8 cellular contexts compared by ENCODE assay signal in the genomic region with DNA sequence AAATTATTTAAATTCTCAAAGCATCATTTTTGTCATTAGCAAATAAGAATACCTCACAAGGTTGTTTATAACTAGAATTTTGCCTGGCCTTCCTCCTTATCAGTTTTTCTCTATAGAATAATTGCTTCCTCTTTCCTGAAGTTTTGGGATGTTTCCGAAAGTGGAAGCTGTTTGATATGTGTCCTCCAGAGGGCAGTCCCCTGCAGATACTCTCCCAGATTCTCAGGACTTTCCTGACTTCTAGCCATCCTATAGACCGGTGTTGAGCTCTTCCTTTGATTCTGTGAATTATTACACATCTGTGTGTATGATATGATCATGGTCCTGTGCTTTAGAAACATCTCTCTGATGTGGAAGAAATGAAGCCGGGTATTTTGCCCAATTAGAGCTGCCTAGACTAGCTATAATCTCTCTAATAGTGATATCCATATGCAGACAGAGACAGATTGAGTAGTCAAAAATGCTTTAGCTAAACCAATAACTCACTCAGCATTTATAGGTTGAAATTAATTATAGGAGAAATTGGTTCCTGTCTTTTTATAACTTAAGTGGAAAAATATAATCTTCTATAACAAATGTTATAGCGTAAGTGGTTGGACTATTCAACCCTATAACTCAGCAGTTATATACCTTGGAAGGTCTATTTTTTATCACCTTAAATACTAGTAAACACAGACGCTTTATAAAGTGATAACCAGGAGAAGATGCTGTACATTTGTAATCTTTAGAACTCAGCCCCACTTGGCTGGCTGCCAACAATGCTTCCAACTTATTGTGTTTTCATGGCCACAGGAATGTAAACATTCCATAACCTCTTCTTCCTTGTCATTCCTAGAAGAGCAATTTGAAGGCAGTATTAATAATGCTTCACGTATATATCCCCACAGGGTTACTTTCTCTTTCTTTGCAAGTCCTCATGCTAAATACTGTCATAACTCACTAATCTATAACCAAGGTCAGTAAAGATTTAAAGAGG.
A peak's percentile ranks its signal among the peaks of the same experiment; 100 is the strongest.
DNase-seq lines count a peak whose midpoint lies in the region; ATAC-seq and TF ChIP-seq lines count a peak whose summit lies in the region.

No MANE protein-coding gene starts in this region.

- peaks cover 3% of the 10 kb centered on the region for H3K4me1 Mint-ChIP-seq in T-helper 17 cell

- no peak overlapping the region for H2AFZ ChIP-seq in osteoblast (ENCODE audit: low read length)

- no peaks in the 10 kb centered on the region for H3K36me3 ChIP-seq in osteoblast (ENCODE audit: insufficient read depth, low read length)

- peak; percentile 73 for TF ChIP-seq CTCF in osteoblast (IDR thresholded peaks at IDR 0.05; ENCODE audit: extremely low read depth, low read depth, low read length)

- ATAC-seq in HG03520 (IDR thresholded peaks at IDR 0.05; ENCODE audit: unreplicated experiment) = no peak
- ATAC-seq in T-helper 17 cell = no peak
- ATAC-seq in HG03108 (IDR thresholded peaks at IDR 0.05; ENCODE audit: unreplicated experiment) = no peak
- ATAC-seq in GM18873 (IDR thresholded peaks at IDR 0.05; ENCODE audit: low FRiP score, unreplicated experiment) = no peak

- H3K36me3 Mint-ChIP-seq in T-helper 17 cell (ENCODE audit: low read depth) = no peaks in the 10 kb centered on the region

- H3K27me3 ChIP-seq in osteoblast (ENCODE audit: insufficient read depth, low read length) = no peaks in the 10 kb centered on the region

- H3K27ac Mint-ChIP-seq in T-helper 17 cell = no peak overlapping the region

- H3K79me2 ChIP-seq in osteoblast (ENCODE audit: insufficient read depth, low read length) = no peaks in the 10 kb centered on the region

- H3K4me2 ChIP-seq in osteoblast (ENCODE audit: insufficient read depth, low read length) = peak overlapping the region; percentile 23

- no peak overlapping the region for H3K4me3 Mint-ChIP-seq in T-helper 17 cell

- DNase-seq in GM03348 (ENCODE audit: low spot score) (peak; percentile 60), NCI-H526 treated with DMSO at 0.1 percent for 48 hours (lab: John Stamatoyannopoulos, UW) (peak; percentile 27), dedifferentiated amniotic fluid mesenchymal stem cell (ENCODE audit: extremely low spot score) (peak; percentile 53), osteoblast (ENCODE audit: insufficient read length, low spot score, missing footprints) (no peak), T-helper 17 cell (no peak)

- H3K27ac ChIP-seq in osteoblast (ENCODE audit: low read depth, low read length) = no peak overlapping the region

- no peak overlapping the region for H3K4me3 ChIP-seq in osteoblast (ENCODE audit: insufficient read depth, low read length)

- H3K9me3 ChIP-seq in osteoblast (ENCODE audit: low read depth, low read length) (no peaks in the 10 kb centered on the region), T-helper 17 cell (ENCODE audit: control insufficient read depth, low read length, poor library complexity, severe bottlenecking) (no peaks in the 10 kb centered on the region)

- H3K27me3 Mint-ChIP-seq in T-helper 17 cell = peaks cover 39% of the 10 kb centered on the region

- H3K4me1 ChIP-seq in osteoblast (ENCODE audit: insufficient read depth, low read length) = peaks cover 19% of the 10 kb centered on the region

- H4K20me1 ChIP-seq in osteoblast (ENCODE audit: insufficient read depth, low read length) = no peaks in the 10 kb centered on the region

Comparison
In these comparisons a context has a peak if more than half of its experiments do, and no peak if none do; other contexts are left out.
1. DNase-seq: peak in GM03348 (single experiment), NCI-H526 treated with DMSO at 0.1 percent for 48 hours (single experiment) and dedifferentiated amniotic fluid mesenchymal stem cell (single experiment); none in osteoblast (single experiment) and T-helper 17 cell (0 of 3).